9 cellular contexts compared by ENCODE assay signal in the genomic region with DNA sequence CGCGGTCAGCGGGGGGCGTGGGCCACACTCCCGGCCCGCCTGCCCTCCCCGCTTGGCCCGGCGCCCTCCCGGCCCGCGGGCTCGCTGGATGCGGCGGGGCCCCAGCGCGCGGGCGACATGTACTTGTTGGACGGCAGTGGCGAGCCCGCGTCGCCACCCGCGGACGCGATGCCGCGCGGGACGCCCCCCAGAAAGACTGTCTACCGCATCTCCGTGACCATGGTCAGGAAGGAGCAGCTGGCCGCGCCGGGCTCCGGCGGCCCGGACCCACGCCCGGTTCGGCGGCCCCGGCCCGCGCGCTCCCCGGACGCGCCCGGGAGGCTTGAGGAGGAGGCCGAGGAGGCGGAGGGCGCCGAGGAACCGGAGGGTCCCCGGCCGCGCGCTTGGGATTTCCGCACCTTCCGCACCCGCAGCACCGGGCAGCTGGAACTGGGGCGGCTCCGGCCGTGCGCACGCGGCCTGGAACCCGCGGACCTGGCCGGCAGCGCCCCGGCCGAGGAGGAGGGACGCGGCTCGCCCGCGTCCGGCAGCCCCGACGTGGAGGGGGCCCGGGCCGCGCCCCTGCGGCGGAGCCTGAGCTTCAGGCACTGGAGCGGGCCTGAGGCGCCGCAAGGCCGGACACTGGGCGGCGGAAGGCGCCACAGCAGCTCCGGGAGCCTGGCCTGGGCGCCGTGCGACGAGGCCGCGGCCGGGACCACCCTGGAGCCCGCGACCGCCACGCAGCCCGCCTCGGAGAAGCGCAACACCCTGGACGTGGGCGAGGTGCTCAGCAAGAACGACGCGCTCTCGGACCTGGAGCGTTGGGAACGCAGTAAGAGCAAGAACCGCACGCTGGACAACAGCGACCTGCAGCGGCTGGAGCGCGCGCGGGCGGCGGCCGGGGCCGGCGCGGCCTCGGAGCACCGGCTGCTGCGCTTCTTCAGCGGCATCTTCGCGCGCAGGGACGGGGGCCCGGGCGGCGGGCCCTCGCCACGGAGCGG.
DNase-seq lines count a peak whose midpoint lies in the region; TF ChIP-seq lines count a peak whose summit lies in the region.
"Had no signal": no experiment of that assay in that cellular context is flagged by ENCODE, and none has a peak within 500 bp of the region (broad histone marks: within the 10 kb centered on the region; RNA-seq: fewer than 3 reads in every experiment).

No MANE protein-coding gene starts in this region.

- H3K4me2 ChIP-seq in skeletal muscle satellite cell (ENCODE audit: low read length) = peak overlapping the region; percentile 96

- no peak overlapping the region for H3K4me3 Mint-ChIP-seq in activated CD4-positive, alpha-beta T cell treated with anti-CD3 and anti-CD28 coated beads, Interleukin-2, amount 10 ng/mL, durations not matched to agents 24 days and 14 days

- peaks cover 2% of the 10 kb centered on the region for H3K36me3 Mint-ChIP-seq in activated CD4-positive, alpha-beta T cell treated with anti-CD3 and anti-CD28 coated beads, Interleukin-2, amount 10 ng/mL, durations not matched to agents 24 days and 14 days (ENCODE audit: low read depth)

- peaks cover 54% of the 10 kb centered on the region for H3K27me3 Mint-ChIP-seq in activated CD4-positive, alpha-beta T cell treated with anti-CD3 and anti-CD28 coated beads, Interleukin-2, amount 10 ng/mL, durations not matched to agents 24 days and 14 days

- H3K27ac ChIP-seq in breast epithelium = peak overlapping the region in 1 of 2 donors; percentile 69

- H3K4me3 ChIP-seq in breast epithelium (peak overlapping the region; percentile 58 to 80 (median 59)), skeletal muscle satellite cell (ENCODE audit: low read length) (peak overlapping the region; percentile 76)
- H3K4me3 ChIP-seq: GM12878 had no signal

- in situ Hi-C loops in ACHN (cut with HindIII; ENCODE audit: low pct_ligation_motif_present, low pct_unique_long_range_greater_than_20kb, low sequenced_read_pairs) = no loop called here

- H3K27ac Mint-ChIP-seq in activated CD4-positive, alpha-beta T cell treated with anti-CD3 and anti-CD28 coated beads, Interleukin-2, amount 10 ng/mL, durations not matched to agents 24 days and 14 days = no peak overlapping the region

- no peaks in the 10 kb centered on the region for H3K9me3 Mint-ChIP-seq in activated CD4-positive, alpha-beta T cell treated with anti-CD3 and anti-CD28 coated beads, Interleukin-2, amount 10 ng/mL, durations not matched to agents 24 days and 14 days

- peak in 1 of 3 donors; percentile 44 for TF ChIP-seq CTCF in breast epithelium (IDR thresholded peaks at IDR 0.05)

- peaks cover 5 to 10% of the 10 kb centered on the region in 2 donors for H3K4me1 ChIP-seq in breast epithelium
- H3K4me1 ChIP-seq in skeletal muscle satellite cell (ENCODE audit: control insufficient read depth, insufficient read depth, low read length) = peaks cover 37% of the 10 kb centered on the region

- H3K36me3 ChIP-seq in breast epithelium = no peaks in the 10 kb centered on the region
- H3K36me3 ChIP-seq in skeletal muscle satellite cell (ENCODE audit: insufficient read depth, low read length) = no peaks in the 10 kb centered on the region

- intact Hi-C loops in breast epithelium (cut with DNase I; ENCODE audit: low total_unique reads) = no loop called here
- intact Hi-C loops in activated CD4-positive, alpha-beta T cell treated with anti-CD3 and anti-CD28 coated beads, Interleukin-2, amount 10 ng/mL, durations not matched to agents 24 days and 14 days (cut with micrococcal nuclease) = loop anchor here (5.0 kb wide), 1 partner anchor 507 kb away; no protein-coding TSS in a partner anchor

- peaks cover 2% of the 10 kb centered on the region for H3K4me1 Mint-ChIP-seq in activated CD4-positive, alpha-beta T cell treated with anti-CD3 and anti-CD28 coated beads, Interleukin-2, amount 10 ng/mL, durations not matched to agents 24 days and 14 days

- no peak for TF ChIP-seq POLR2A in breast epithelium (IDR thresholded peaks at IDR 0.05)

- peak; percentile 6 for DNase-seq in ACHN
- DNase-seq in LHCN-M2 (ENCODE audit: low read depth) = peak; percentile 51
- DNase-seq in breast epithelium (ENCODE audit: low spot score in 2 of 2) = peak; percentile 30 to 61
- peak; percentile 68 for DNase-seq in iPS-NIHi11 (ENCODE audit: low spot score)
- no peak for DNase-seq in activated CD4-positive, alpha-beta T cell treated with anti-CD3 and anti-CD28 coated beads, Interleukin-2, amount 10 ng/mL, durations not matched to agents 24 days and 14 days
- no peak for DNase-seq in inferior parietal cortex (ENCODE audit: extremely low spot score)
- no peak for DNase-seq in NK-92 treated with Interleukin-12 subunit alpha and Interleukin-12 subunit beta, amount 100 ng/mL, for 24 hours (lab: John Stamatoyannopoulos, UW)

- H3K27me3 ChIP-seq in breast epithelium (no peaks in the 10 kb centered on the region), skeletal muscle satellite cell (ENCODE audit: control insufficient read depth, insufficient read depth, low read length) (no peaks in the 10 kb centered on the region)

- H3K9ac ChIP-seq in skeletal muscle satellite cell (ENCODE audit: low read depth, low read length) = peak overlapping the region; percentile 71

- H3K9me3 ChIP-seq in breast epithelium = no peaks in the 10 kb centered on the region
- H3K9me3 ChIP-seq in skeletal muscle satellite cell (replicated peaks; ENCODE audit: low read length) = no peaks in the 10 kb centered on the region

Comparison
In these comparisons a context has a peak if more than half of its experiments do, and no peak if none do; other contexts are left out.
1. DNase-seq: peak in ACHN (single experiment), LHCN-M2 (single experiment), breast epithelium (2 of 2) and iPS-NIHi11 (single experiment); none in activated CD4-positive, alpha-beta T cell treated with anti-CD3 and anti-CD28 coated beads, Interleukin-2, amount 10 ng/mL, durations not matched to agents 24 days and 14 days (single experiment), inferior parietal cortex (single experiment) and NK-92 treated with Interleukin-12 subunit alpha and Interleukin-12 subunit beta, amount 100 ng/mL, for 24 hours (single experiment).